Comparison of ENCODE assay signal across 10 cellular contexts in the genomic region with DNA sequence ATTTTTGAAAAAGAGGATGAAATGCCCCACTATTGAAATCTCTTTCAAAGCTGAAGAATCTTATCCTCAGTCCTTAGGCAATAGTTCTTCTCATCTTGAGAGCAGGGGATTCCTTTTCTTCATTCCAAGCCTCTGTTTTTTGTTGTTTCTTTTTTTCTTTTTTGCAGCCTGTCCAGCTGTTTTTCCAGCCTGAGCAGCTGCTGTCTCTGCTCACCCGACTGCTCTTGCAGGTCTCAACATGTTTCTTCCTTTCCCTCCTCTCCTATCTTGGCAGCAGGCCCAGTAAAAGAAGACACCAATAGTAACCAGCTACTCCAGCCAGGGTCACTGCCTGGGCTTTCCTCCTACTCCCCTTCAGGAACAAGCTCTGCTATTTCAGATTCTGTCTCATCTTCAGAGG. TPM values are rescaled to one million over a fixed set of nuclear protein-coding genes. Genes with fewer than 3 reads are reported as not detected.
DNase-seq lines count a peak whose midpoint lies in the region; ATAC-seq and TF ChIP-seq lines count a peak whose summit lies in the region.
"Had no signal": no experiment of that assay in that cellular context is flagged by ENCODE, and none has a peak within 500 bp of the region (broad histone marks: within the 10 kb centered on the region; RNA-seq: fewer than 3 reads in every experiment).

No MANE protein-coding gene starts in this region.

- H3K79me2 ChIP-seq in SK-N-SH (ENCODE audit: insufficient read depth), result no peaks in the 10 kb centered on the region

- 0 out of 2 replicates have a peak overlapping the region, but pooled peaks have one; percentile 4 for H3K4me2 ChIP-seq in SK-N-SH

- no peak overlapping the region for H3K27ac Mint-ChIP-seq in CD4-positive, alpha-beta memory T cell

- H3K4me3 ChIP-seq in SK-N-SH (ENCODE audit: low read depth in 2 of 2, low read length in 1 of 2), result no peak overlapping the region
- no peak overlapping the region for H3K4me3 ChIP-seq in CD4-positive, alpha-beta memory T cell (ENCODE audit: low read length in 2 of 2)
- H3K4me3 ChIP-seq: SK-N-MC had no signal

- no peaks in the 10 kb centered on the region for H3K4me1 Mint-ChIP-seq in CD4-positive, alpha-beta memory T cell

- TF ChIP-seq CTCF in SK-N-SH (IDR thresholded peaks at IDR 0.05) (no peak), omental fat pad (IDR thresholded peaks at IDR 0.05) (no peak)

- H3K36me3 Mint-ChIP-seq in CD4-positive, alpha-beta memory T cell, result no peaks in the 10 kb centered on the region

- H3K27me3 Mint-ChIP-seq in CD4-positive, alpha-beta memory T cell, result peaks cover 11 to 20% of the 10 kb centered on the region in 2 donors

- no peaks in the 10 kb centered on the region for H3K9me3 ChIP-seq in SK-N-SH
- no peaks in the 10 kb centered on the region for H3K9me3 ChIP-seq in CD4-positive, alpha-beta memory T cell (ENCODE audit: control insufficient read depth in 1 of 2, low read length in 2 of 2)

- CTCF ChIA-PET in SK-N-SH (lab: Yijun Ruan, JAX), result interaction anchor here (0.7 to 1.0 kb wide), 2 partner anchors 22 to 556 kb away, joined by 3 read pairs; no protein-coding TSS in a partner anchor
- CTCF ChIA-PET in CD4-positive, alpha-beta memory T cell (lab: Charles Lee; ENCODE audit: partially characterized antibody), result no interaction called here

- H3K9me3 Mint-ChIP-seq in CD4-positive, alpha-beta memory T cell, result peaks cover 0 to 4% (median 0%) of the 10 kb centered on the region in 8 donors

- TF ChIP-seq RAD21 in SK-N-SH (IDR thresholded peaks at IDR 0.05; ENCODE audit: low read length), result no peak

- intact Hi-C loops in CD4-positive, alpha-beta memory T cell (cut with micrococcal nuclease), result no loop called here

- H3K4me3 Mint-ChIP-seq in CD4-positive, alpha-beta memory T cell, result no peak overlapping the region

- no peaks in the 10 kb centered on the region for H3F3A ChIP-seq in SK-N-SH (replicated peaks; ENCODE audit: insufficient read depth)

- no peaks in the 10 kb centered on the region for H3K36me3 ChIP-seq in SK-N-SH (replicated peaks in 1 of 2; ENCODE audit: control insufficient read depth in 1 of 2, insufficient read depth in 2 of 2, low read length in 1 of 2)
- no peaks in the 10 kb centered on the region for H3K36me3 ChIP-seq in CD4-positive, alpha-beta memory T cell (ENCODE audit: insufficient read depth, low read length)

- H3K9ac ChIP-seq in SK-N-SH, result no peak overlapping the region

- DNase-seq in DMS53 treated with DMSO at 0.1 percent for 48 hours (lab: John Stamatoyannopoulos, UW; ENCODE audit: unreplicated experiment) (peak; percentile 81), NCI-H1694 treated with DMSO at 0.1 percent for 48 hours (lab: John Stamatoyannopoulos, UW) (peak; percentile 76), SK-N-SH (peak; percentile 25), left kidney (ENCODE audit: low read depth, low spot score) (peak; percentile 66), Ammon's horn (ENCODE audit: low spot score) (no peak), omental fat pad (ENCODE audit: low spot score) (no peak)
- DNase-seq in activated CD4-positive, alpha-beta T cell treated with anti-CD3 and anti-CD28 coated beads, Interleukin-2, amount 50 U/mL, for 48 hours, result no peak
- DNase-seq in CD4-positive, alpha-beta memory T cell, result no peak
- DNase-seq: kidney had no signal

- TF ChIP-seq EP300 in SK-N-SH (IDR thresholded peaks at IDR 0.05; ENCODE audit: borderline replicate concordance in 1 of 2, low read depth in 1 of 2, low read length in 1 of 2), result no peak

- no peak for ATAC-seq in omental fat pad (ENCODE audit: low FRiP score)

- no peaks in the 10 kb centered on the region for H3K27me3 ChIP-seq in SK-N-SH (ENCODE audit: insufficient read depth)
- H3K27me3 ChIP-seq in CD4-positive, alpha-beta memory T cell (ENCODE audit: insufficient read depth, low read length), result no peaks in the 10 kb centered on the region

- POLR2A ChIA-PET in SK-N-SH (lab: Yijun Ruan, JAX), result no interaction called here
- POLR2A ChIA-PET in CD4-positive, alpha-beta memory T cell (lab: Charles Lee; ENCODE audit: partially characterized antibody), result no interaction called here

- no peaks in the 10 kb centered on the region for H3K9me2 ChIP-seq in SK-N-SH

- peaks cover 0 to 24% of the 10 kb centered on the region in 2 experiments; a peak in 2 of 4 replicates for H3K4me1 ChIP-seq in SK-N-SH (ENCODE audit: control insufficient read depth in 1 of 2, insufficient read depth in 2 of 2, low read depth in 1 of 2, low read length in 1 of 2)
- H3K4me1 ChIP-seq in CD4-positive, alpha-beta memory T cell (ENCODE audit: insufficient read depth, low read length), result no peaks in the 10 kb centered on the region

- no peak overlapping the region; the same call in 1 of the 2 replicates for H2AFZ ChIP-seq in SK-N-SH (ENCODE audit: low read depth)

- 13% methylated on average over 1 of the region's 1 CpG for WGBS in SK-N-SH (ENCODE audit: low lambda C conversion rate)

- 0 out of 4 replicates have a peak overlapping the region, but pooled peaks of 1 of the 2 experiments have one; percentile 6 for H3K27ac ChIP-seq in SK-N-SH (ENCODE audit: low read depth in 2 of 2, low read length in 1 of 2)
- H3K27ac ChIP-seq in CD4-positive, alpha-beta memory T cell (ENCODE audit: low read depth, low read length), result no peak overlapping the region
- H3K27ac ChIP-seq: SK-N-MC had no signal

- H4K20me1 ChIP-seq in SK-N-SH (ENCODE audit: insufficient read depth), result no peaks in the 10 kb centered on the region

TF ChIP-seq in SK-N-SH, 30 proteins besides CTCF, POLR2A, EP300 and RAD21 (continues in another document):
- TF ChIP-seq YY1 (IDR thresholded peaks at IDR 0.05; ENCODE audit: low read depth) (no peak), USF2 (IDR thresholded peaks at IDR 0.05; ENCODE audit: borderline replicate concordance, low read depth, low read length) (no peak), MXI1 (IDR thresholded peaks at IDR 0.05; ENCODE audit: low read depth, low read length) (no peak), TCF12 (IDR thresholded peaks at IDR 0.05) (no peak), SIN3A (IDR thresholded peaks at IDR 0.05; ENCODE audit: borderline replicate concordance, low read depth, low read length) (no peak), PBX3 (IDR thresholded peaks at IDR 0.05) (no peak), GATA2 (CRISPR knock-in tag; IDR thresholded peaks at IDR 0.05) (no peak)
- TF ChIP-seq, protein P1, sequence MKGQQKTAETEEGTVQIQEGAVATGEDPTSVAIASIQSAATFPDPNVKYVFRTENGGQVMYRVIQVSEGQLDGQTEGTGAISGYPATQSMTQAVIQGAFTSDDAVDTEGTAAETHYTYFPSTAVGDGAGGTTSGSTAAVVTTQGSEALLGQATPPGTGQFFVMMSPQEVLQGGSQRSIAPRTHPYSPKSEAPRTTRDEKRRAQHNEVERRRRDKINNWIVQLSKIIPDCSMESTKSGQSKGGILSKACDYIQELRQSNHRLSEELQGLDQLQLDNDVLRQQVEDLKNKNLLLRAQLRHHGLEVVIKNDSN (IDR thresholded peaks at IDR 0.05; ENCODE audit: borderline replicate concordance, low read depth), result no peak
- TF ChIP-seq, protein P2, sequence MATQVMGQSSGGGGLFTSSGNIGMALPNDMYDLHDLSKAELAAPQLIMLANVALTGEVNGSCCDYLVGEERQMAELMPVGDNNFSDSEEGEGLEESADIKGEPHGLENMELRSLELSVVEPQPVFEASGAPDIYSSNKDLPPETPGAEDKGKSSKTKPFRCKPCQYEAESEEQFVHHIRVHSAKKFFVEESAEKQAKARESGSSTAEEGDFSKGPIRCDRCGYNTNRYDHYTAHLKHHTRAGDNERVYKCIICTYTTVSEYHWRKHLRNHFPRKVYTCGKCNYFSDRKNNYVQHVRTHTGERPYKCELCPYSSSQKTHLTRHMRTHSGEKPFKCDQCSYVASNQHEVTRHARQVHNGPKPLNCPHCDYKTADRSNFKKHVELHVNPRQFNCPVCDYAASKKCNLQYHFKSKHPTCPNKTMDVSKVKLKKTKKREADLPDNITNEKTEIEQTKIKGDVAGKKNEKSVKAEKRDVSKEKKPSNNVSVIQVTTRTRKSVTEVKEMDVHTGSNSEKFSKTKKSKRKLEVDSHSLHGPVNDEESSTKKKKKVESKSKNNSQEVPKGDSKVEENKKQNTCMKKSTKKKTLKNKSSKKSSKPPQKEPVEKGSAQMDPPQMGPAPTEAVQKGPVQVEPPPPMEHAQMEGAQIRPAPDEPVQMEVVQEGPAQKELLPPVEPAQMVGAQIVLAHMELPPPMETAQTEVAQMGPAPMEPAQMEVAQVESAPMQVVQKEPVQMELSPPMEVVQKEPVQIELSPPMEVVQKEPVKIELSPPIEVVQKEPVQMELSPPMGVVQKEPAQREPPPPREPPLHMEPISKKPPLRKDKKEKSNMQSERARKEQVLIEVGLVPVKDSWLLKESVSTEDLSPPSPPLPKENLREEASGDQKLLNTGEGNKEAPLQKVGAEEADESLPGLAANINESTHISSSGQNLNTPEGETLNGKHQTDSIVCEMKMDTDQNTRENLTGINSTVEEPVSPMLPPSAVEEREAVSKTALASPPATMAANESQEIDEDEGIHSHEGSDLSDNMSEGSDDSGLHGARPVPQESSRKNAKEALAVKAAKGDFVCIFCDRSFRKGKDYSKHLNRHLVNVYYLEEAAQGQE (IDR thresholded peaks at IDR 0.05; ENCODE audit: low read depth, low read length), result no peak

RNA-seq across cellular contexts. Expression of gene MEX3B, which starts 23.8 kb away (rescaled TPM):
- polyA plus RNA-seq in SK-N-SH (2012; rRNA removed), result 6.2 and 9.3 TPM in 2 replicates
- polyA plus RNA-seq in SK-N-SH (2012; cell fraction: cytosol; rRNA removed), result 4.9 and 6.2 TPM in 2 replicates
- polyA plus RNA-seq in SK-N-SH (2012; cell fraction: nucleus; rRNA removed), result 16.9 and 22.9 TPM in 2 replicates
- total RNA-seq in CD4-positive, alpha-beta memory T cell, result 1 to 10 TPM; 1.6 TPM
- not detected for polyA plus RNA-seq in CD4-positive, alpha-beta memory T cell
- 1 to 10 TPM in 1 of 4 donors, under 1 TPM in 3; 0.48 to 1.6 (median 0.84) TPM for total RNA-seq in omental fat pad

Comparison
In these comparisons a context has a peak if more than half of its experiments do, and no peak if none do; other contexts are left out.
1. DNase-seq: peak in DMS53 treated with DMSO at 0.1 percent for 48 hours (single experiment), NCI-H1694 treated with DMSO at 0.1 percent for 48 hours (single experiment), SK-N-SH (single experiment) and left kidney (single experiment); none in activated CD4-positive, alpha-beta T cell treated with anti-CD3 and anti-CD28 coated beads, Interleukin-2, amount 50 U/mL, for 48 hours (0 of 2), CD4-positive, alpha-beta memory T cell (0 of 5), Ammon's horn (single experiment) and omental fat pad (single experiment).